ENCODE assay signal across 11 cellular contexts in the genomic region with DNA sequence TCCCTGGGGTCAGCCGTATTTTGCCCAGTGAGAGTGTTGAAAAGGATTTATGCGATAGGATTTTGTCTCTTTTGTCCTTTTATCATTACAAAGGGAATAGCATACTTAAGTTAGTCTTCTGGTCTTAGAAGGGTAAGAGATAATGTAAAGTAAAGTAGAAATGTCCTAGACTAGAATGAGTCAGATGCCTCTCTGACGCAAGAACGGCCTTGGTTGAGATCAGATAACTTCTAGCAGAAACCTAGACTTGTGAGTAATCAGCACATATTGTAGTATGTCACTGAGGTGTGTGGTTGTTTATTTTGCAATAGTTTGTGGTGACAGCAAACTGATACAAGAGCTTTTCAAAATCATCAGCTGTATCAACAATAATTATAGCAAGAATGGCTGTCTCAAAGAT.
DNase-seq lines count a peak whose midpoint lies in the region; ATAC-seq lines count a peak whose summit lies in the region.
"Had no signal": no experiment of that assay in that cellular context is flagged by ENCODE, and none has a peak within 500 bp of the region (broad histone marks: within the 10 kb centered on the region; RNA-seq: fewer than 3 reads in every experiment).

No MANE protein-coding gene starts in this region.

- WGBS in neuronal stem cell (ENCODE audit: extremely low coverage in 2 of 2, insufficient read length in 2 of 2, insufficient replicate concordance in 1 of 2), 2 donors: no CpG with 5 or more reads among the region's 4 CpGs

- H3K4ac ChIP-seq in neuronal stem cell (ENCODE audit: low read length): no peak overlapping the region

- H3K4me1 ChIP-seq in neuronal stem cell (ENCODE audit: control insufficient read depth in 2 of 2, insufficient read depth in 1 of 2, low read depth in 1 of 2, low read length in 2 of 2): no peaks in the 10 kb centered on the region
- H3K4me1 ChIP-seq: tibial nerve had no signal

- H3K36me3 ChIP-seq in neuronal stem cell (replicated peaks in 1 of 2; ENCODE audit: control insufficient read depth in 2 of 2, insufficient read depth in 2 of 2, low read length in 2 of 2): no peaks in the 10 kb centered on the region
- H3K36me3 ChIP-seq: tibial nerve had no signal

- no peaks in the 10 kb centered on the region for H3K79me1 ChIP-seq in neuronal stem cell (ENCODE audit: low read depth, low read length)

- no peak overlapping the region for H3K4me3 ChIP-seq in neuronal stem cell (ENCODE audit: low read length in 2 of 2)
- H3K4me3 ChIP-seq: tibial nerve had no signal

- no peak overlapping the region for H4K91ac ChIP-seq in neuronal stem cell (ENCODE audit: low read depth, low read length, poor library complexity)

- H2AK5ac ChIP-seq in neuronal stem cell (ENCODE audit: low read depth, low read length): no peak overlapping the region

- no peak overlapping the region for H3K9ac ChIP-seq in neuronal stem cell (ENCODE audit: low read depth, low read length, poor library complexity)

- H3K27me3 ChIP-seq in neuronal stem cell (ENCODE audit: control insufficient read depth in 3 of 3, insufficient read depth in 3 of 3, low read depth in 1 of 3, low read length in 3 of 3): no peaks in the 10 kb centered on the region
- H3K27me3 ChIP-seq: tibial nerve had no signal

- no peak overlapping the region for H3K18ac ChIP-seq in neuronal stem cell (ENCODE audit: low read length)

- H3K9me3 ChIP-seq in neuronal stem cell (replicated peaks in 1 of 2; ENCODE audit: control insufficient read depth in 2 of 2, insufficient read depth in 1 of 2, low read depth in 1 of 2, low read length in 2 of 2): no peaks in the 10 kb centered on the region
- H3K9me3 ChIP-seq: tibial nerve had no signal

- no peak overlapping the region for H3K14ac ChIP-seq in neuronal stem cell (ENCODE audit: low read length)

- H3K27ac ChIP-seq in neuronal stem cell (replicated peaks; ENCODE audit: low read length): no peak overlapping the region
- H3K27ac ChIP-seq: tibial nerve had no signal

- peak overlapping the region; percentile 24 for H2AFZ ChIP-seq in neuronal stem cell (ENCODE audit: low read length)

- no peak overlapping the region for H4K8ac ChIP-seq in neuronal stem cell (ENCODE audit: low read depth, low read length)

- ATAC-seq in GM19455 (IDR thresholded peaks at IDR 0.05; ENCODE audit: unreplicated experiment): no peak

- H2BK5ac ChIP-seq in neuronal stem cell (ENCODE audit: low read length): no peak overlapping the region

- peak; percentile 74 for DNase-seq in NK-92 treated with Interleukin-12 subunit alpha and Interleukin-12 subunit beta, amount 100 ng/mL, for 24 hours (lab: John Stamatoyannopoulos, UW)
- DNase-seq in NK-92 (lab: John Stamatoyannopoulos, UW; ENCODE audit: unreplicated experiment) (no peak), NCI-H226 (peak; percentile 89), amniotic epithelial cell (ENCODE audit: low read depth) (peak; percentile 99), neuronal stem cell (ENCODE audit: low spot score) (no peak), occipital lobe (lab: John Stamatoyannopoulos, UW) (no peak), AG20443 (ENCODE audit: low spot score) (no peak)
- DNase-seq: Karpas-422, nephron progenitor cell had no signal

- H3K23ac ChIP-seq in neuronal stem cell (ENCODE audit: low read depth, low read length, poor library complexity): no peak overlapping the region

- no peak overlapping the region for H2BK12ac ChIP-seq in neuronal stem cell (ENCODE audit: low read length)

- H2BK120ac ChIP-seq in neuronal stem cell (ENCODE audit: low read depth, low read length): no peak overlapping the region

- no peak overlapping the region for H2BK15ac ChIP-seq in neuronal stem cell (ENCODE audit: low read length)

- H3K4me2 ChIP-seq in neuronal stem cell (ENCODE audit: insufficient read depth, low read length, poor library complexity, severe bottlenecking): no peak overlapping the region

Comparison
In these comparisons a context has a peak if more than half of its experiments do, and no peak if none do; other contexts are left out.
1. DNase-seq: peak in NK-92 treated with Interleukin-12 subunit alpha and Interleukin-12 subunit beta, amount 100 ng/mL, for 24 hours (single experiment), NCI-H226 (single experiment) and amniotic epithelial cell (single experiment); none in NK-92 (single experiment), neuronal stem cell (single experiment), occipital lobe (single experiment) and AG20443 (single experiment).